ENCODE assay signal across 1 cellular context in genomic region chr20:22575087-22575721, GRCh38.
TF ChIP-seq lines count a peak whose summit lies in the region.

No MANE protein-coding gene starts in this region.

TF ChIP-seq in A549, 52 proteins besides CTCF, POLR2A, EP300 and RAD21 (continued from another document):
- TF ChIP-seq USF2 (IDR thresholded peaks at IDR 0.05) (no peak), TFCP2L1 (CRISPR knock-in tag; IDR thresholded peaks at IDR 0.05) (no peak), HOXA7 (CRISPR knock-in tag; IDR thresholded peaks at IDR 0.05) (no peak), MAFK (IDR thresholded peaks at IDR 0.05; ENCODE audit: partially characterized antibody) (no peak), CEBPB (IDR thresholded peaks at IDR 0.05) (0 out of 4 replicates have a peak, but pooled peaks of 1 of the 2 experiments have one; percentile 12)
